In the genomic region with DNA sequence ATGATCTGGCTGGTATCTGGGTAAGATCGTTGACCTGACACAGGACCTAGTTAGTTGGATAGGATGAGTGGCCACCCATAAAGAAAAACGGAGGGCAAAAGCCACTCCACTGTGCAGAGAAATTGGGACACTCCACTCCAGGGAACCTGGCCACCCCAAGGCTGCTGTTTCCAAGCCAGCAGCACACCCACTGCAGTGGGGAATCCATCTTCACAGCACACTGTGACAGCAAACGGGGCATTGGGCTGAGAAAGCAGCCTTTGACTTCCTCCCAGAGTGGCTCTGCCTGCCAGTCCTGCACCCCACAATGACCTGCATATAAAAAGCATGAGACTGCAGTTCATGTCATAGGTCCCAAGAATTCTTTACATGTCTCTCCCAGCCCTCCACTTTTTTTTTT, we compare ENCODE assay signal across 21 cellular contexts. TPM values are rescaled to one million over a fixed set of nuclear protein-coding genes. Genes with fewer than 3 reads are reported as not detected.
DNase-seq lines count a peak whose midpoint lies in the region; ATAC-seq, FAIRE-seq and TF ChIP-seq lines count a peak whose summit lies in the region.
"Had no signal": no experiment of that assay in that cellular context is flagged by ENCODE, and none has a peak within 500 bp of the region (broad histone marks: within the 10 kb centered on the region; RNA-seq: fewer than 3 reads in every experiment).

No MANE protein-coding gene starts in this region.

- peak overlapping the region in 5 of 7 donors; percentile 15 to 80 (median 58) for H3K27ac Mint-ChIP-seq in CD14-positive monocyte
- peak overlapping the region; percentile 13 for H3K27ac Mint-ChIP-seq in mesothelial cell of epicardium
- H3K27ac Mint-ChIP-seq: activated naive CD4-positive, alpha-beta T cell treated with anti-CD3 and anti-CD28 coated beads for 36 hours; activated T-cell treated with anti-CD3 and anti-CD28 coated beads, Interleukin-2, amount 50 U/mL, for 24 hours; CD4-positive, alpha-beta memory T cell; neural progenitor cell; stimulated activated naive CD8-positive, alpha-beta T cell treated with anti-CD3 and anti-CD28 coated beads, Interleukin-15, Interleukin-2, amounts not matched to agents 100 ng/mL and 50 ng/mL, for 24 hours had no signal

- no peak overlapping the region for H3K4me2 ChIP-seq in K562 (ENCODE audit: insufficient read depth, low read length)
- H3K4me2 ChIP-seq: neural progenitor cell, smooth muscle cell had no signal

- no peak overlapping the region for H2AFZ ChIP-seq in K562 (ENCODE audit: low read depth, low read length)
- H2AFZ ChIP-seq: neural progenitor cell had no signal

- peak overlapping the region; percentile 63; the same call in 2 of the 3 replicates for H3K27ac ChIP-seq in K562 (ENCODE audit: extremely low read depth, low read depth, low read length)
- H3K27ac ChIP-seq: neural progenitor cell, SK-N-MC, tibial nerve had no signal

- H3K27me3 ChIP-seq in K562 (ENCODE audit: control insufficient read depth in 2 of 2, insufficient read depth in 2 of 2, low read length in 2 of 2) = no peaks in the 10 kb centered on the region
- H3K27me3 ChIP-seq: neural progenitor cell, tibial nerve had no signal

- TF ChIP-seq EP300 in K562 (IDR thresholded peaks at IDR 0.05; ENCODE audit: low read length) = no peak

- TF ChIP-seq CTCF in CD14-positive monocyte (IDR thresholded peaks at IDR 0.05) (no peak), K562 (IDR thresholded peaks at IDR 0.05 in 2 of 3, conservative IDR thresholded peaks at IDR 0.05 in 1 of 3; ENCODE audit: insufficient read depth in 2 of 3, low read depth in 1 of 3, low read length in 3 of 3) (no peak), mesothelial cell of epicardium (IDR thresholded peaks at IDR 0.05; ENCODE audit: unreplicated experiment) (no peak)

- TF ChIP-seq POLR2A in H54 (IDR thresholded peaks at IDR 0.05; ENCODE audit: low read depth, low read length) (no peak), K562 (conservative IDR thresholded peaks at IDR 0.05) (no peak; the same call in 1 of the 2 replicates)

- peaks cover 33% of the 10 kb centered on the region for H3K36me3 ChIP-seq in K562 (ENCODE audit: control insufficient read depth, insufficient read depth, low read length)
- H3K36me3 ChIP-seq: neural progenitor cell had no signal

- WGBS in K562 (ENCODE audit: insufficient coverage, low coverage, missing lambda C conversion rate) = 36% methylated on average over 3 of the region's 3 CpGs

- H3K4me3 Mint-ChIP-seq in CD14-positive monocyte (no peak overlapping the region), mesothelial cell of epicardium (no peak overlapping the region)
- H3K4me3 Mint-ChIP-seq: activated naive CD4-positive, alpha-beta T cell treated with anti-CD3 and anti-CD28 coated beads for 36 hours; activated T-cell treated with anti-CD3 and anti-CD28 coated beads, Interleukin-2, amount 50 U/mL, for 24 hours; CD4-positive, alpha-beta memory T cell; neural progenitor cell; stimulated activated naive CD8-positive, alpha-beta T cell treated with anti-CD3 and anti-CD28 coated beads, Interleukin-15, Interleukin-2, amounts not matched to agents 100 ng/mL and 50 ng/mL, for 24 hours had no signal

- BruUV-seq in K562 (replicated peaks; lab: Mats Ljungman, UMichigan) = no TSS peak

- ATAC-seq in K562 (peak; percentile 48), GM21515 (IDR thresholded peaks at IDR 0.05; ENCODE audit: unreplicated experiment) (no peak)

- in situ Hi-C loops in K562 (cut with MboI) = no loop called here

- peak overlapping the region in 1 of 2 experiments; percentile 69; a peak in 1 of 4 replicates for H3K9ac ChIP-seq in K562 (ENCODE audit: insufficient read depth in 1 of 2, low read depth in 2 of 2, low read length in 2 of 2)
- H3K9ac ChIP-seq: neural progenitor cell had no signal

- H3K27me3 Mint-ChIP-seq in CD14-positive monocyte (ENCODE audit: low read depth in 3 of 3) = peaks cover 0 to 1% (median 0%) of the 10 kb centered on the region in 3 donors
- no peaks in the 10 kb centered on the region for H3K27me3 Mint-ChIP-seq in mesothelial cell of epicardium (ENCODE audit: low read depth)
- H3K27me3 Mint-ChIP-seq: activated T-cell treated with anti-CD3 and anti-CD28 coated beads, Interleukin-2, amount 50 U/mL, for 24 hours; CD4-positive, alpha-beta memory T cell; stimulated activated naive CD8-positive, alpha-beta T cell treated with anti-CD3 and anti-CD28 coated beads, Interleukin-15, Interleukin-2, amounts not matched to agents 100 ng/mL and 50 ng/mL, for 24 hours had no signal

- H3K9me3 ChIP-seq in K562 (replicated peaks; ENCODE audit: control insufficient read depth, insufficient read depth, low read depth, low read length) = no peaks in the 10 kb centered on the region
- H3K9me3 ChIP-seq: tibial nerve had no signal

- intact Hi-C loops in CD14-positive monocyte (cut with micrococcal nuclease) = loop anchor here in 1 of 2 donors (10.0 kb wide), 1 partner anchor 50 kb away; a partner anchor contains a TSS
- intact Hi-C loops in K562 (cut with micrococcal nuclease) = loop anchor here (10.0 kb wide), 1 partner anchor 50 kb away; a partner anchor contains a TSS

- CTCF ChIA-PET in K562 (lab: Yijun Ruan, JAX; ENCODE audit: low intra/inter-chr PET ratio) = no interaction called here

- H3K4me1 Mint-ChIP-seq in CD14-positive monocyte = peaks cover 16% of the 10 kb centered on the region
- H3K4me1 Mint-ChIP-seq in mesothelial cell of epicardium = peaks cover 31% of the 10 kb centered on the region
- H3K4me1 Mint-ChIP-seq: neural progenitor cell had no signal

- H3K9me1 ChIP-seq in K562 (ENCODE audit: control insufficient read depth, insufficient read depth, low read length) = no peaks in the 10 kb centered on the region

- no peaks in the 10 kb centered on the region for H4K20me1 ChIP-seq in K562 (replicated peaks; ENCODE audit: control insufficient read depth, insufficient read depth, low read length)

- peaks cover 10 to 28% of the 10 kb centered on the region in 2 experiments for H3K4me1 ChIP-seq in K562 (replicated peaks in 1 of 2; ENCODE audit: control insufficient read depth in 2 of 2, insufficient read depth in 2 of 2, low read length in 2 of 2)
- H3K4me1 ChIP-seq: tibial nerve had no signal

- H3K9me3 Mint-ChIP-seq in CD14-positive monocyte (peaks cover 0 to 4% (median 0%) of the 10 kb centered on the region in 7 donors), mesothelial cell of epicardium (peaks cover 10% of the 10 kb centered on the region)
- H3K9me3 Mint-ChIP-seq: activated naive CD4-positive, alpha-beta T cell treated with anti-CD3 and anti-CD28 coated beads for 36 hours; neural progenitor cell; stimulated activated naive CD8-positive, alpha-beta T cell treated with anti-CD3 and anti-CD28 coated beads, Interleukin-15, Interleukin-2, amounts not matched to agents 100 ng/mL and 50 ng/mL, for 24 hours had no signal

- H3K4me3 ChIP-seq in K562 = no peak overlapping the region
- H3K4me3 ChIP-seq: neural progenitor cell, SK-N-MC, smooth muscle cell, tibial nerve had no signal

- DNase-seq in CD14-positive monocyte (ENCODE audit: low spot score) (no peak), H54 (ENCODE audit: insufficient read length, low spot score) (peak; percentile 13), K562 (ENCODE audit: extremely low read depth in 1 of 4, low spot score in 3 of 4) (no peak), mesothelial cell of epicardium (ENCODE audit: low spot score in 2 of 2, unreplicated experiment in 2 of 2) (no peak), middle frontal gyrus (ENCODE audit: extremely low spot score, low spot score) (no peak), NCI-H2196 (lab: John Stamatoyannopoulos, UW; ENCODE audit: unreplicated experiment) (no peak)
- no peak for DNase-seq in activated naive CD4-positive, alpha-beta T cell treated with Interleukin-2 at 50 U/mL for 16 hours
- DNase-seq: activated naive CD4-positive, alpha-beta T cell treated with anti-CD3 and anti-CD28 coated beads for 36 hours; activated T-cell treated with anti-CD3 and anti-CD28 coated beads, Interleukin-2, amount 50 U/mL, for 24 hours; CD4-positive, alpha-beta memory T cell; central memory CD4-positive, alpha-beta T cell; DMS79; left cardiac atrium; NCI-H1436; stimulated activated CD4-positive, alpha-beta T cell treated with anti-CD3 and anti-CD28 coated beads, Interleukin-2, amount 100 ng/mL, for 48 hours had no signal

- H3K79me2 ChIP-seq in K562 (ENCODE audit: control insufficient read depth, insufficient read depth, low read length) = peaks cover 12% of the 10 kb centered on the region; the same call in 1 of the 3 replicates

- POLR2A ChIA-PET in K562 (lab: Yijun Ruan, JAX) = interaction anchor here (0.7 to 2.0 kb wide), 4 partner anchors 9 to 405 kb away, joined by 5 to 10 read pairs (median 8); no protein-coding TSS in a partner anchor

- H3K36me3 Mint-ChIP-seq in CD14-positive monocyte (peaks cover 34 to 41% of the 10 kb centered on the region in 2 donors), mesothelial cell of epicardium (peaks cover 5% of the 10 kb centered on the region)

- no peak for FAIRE-seq in H54 (lab: Jason Lieb, UNC)
- no peak for FAIRE-seq in K562 (lab: Jason Lieb, UNC)

- TF ChIP-seq RAD21 in K562 (CRISPR knock-in tag; conservative IDR thresholded peaks at IDR 0.05 in 1 of 2, IDR thresholded peaks at IDR 0.05 in 1 of 2) = no peak

TF ChIP-seq in K562, 482 proteins besides CTCF, POLR2A, EP300 and RAD21 (continues in another document):
- no peak for TF ChIP-seq ZNF561 (CRISPR knock-in tag; conservative IDR thresholded peaks at IDR 0.05)
- peak; percentile 23; the same call in 1 of the 2 replicates for TF ChIP-seq NFE2 (IDR thresholded peaks at IDR 0.05; ENCODE audit: low read depth)
- no peak for TF ChIP-seq RFX5 (IDR thresholded peaks at IDR 0.05; ENCODE audit: low read depth, low read length)
- TF ChIP-seq ZNF239 (CRISPR knock-in tag; IDR thresholded peaks at IDR 0.05) = no peak

RNA-seq across cellular contexts. Expression of a gene that starts 52.9 kb away (rescaled TPM):
- polyA plus RNA-seq in CD14-positive monocyte (100 to 1,000 TPM; 142 to 156 TPM), K562 (2011; rRNA removed) (189 and 191 TPM in 2 replicates), K562 (2014; fragmentation: Illumina TruSeq; extraction: Trizol) (224 and 243 TPM in 2 replicates), K562 (2014; fragmentation: Nextera tagmentation; extraction: Ambion mirVana) (10 to 100 TPM; 68.5 to 68.6 TPM), K562 (2014; rRNA removed) (133 and 148 TPM in 2 replicates)
- 24.4 and 41.1 TPM in 2 replicates for total RNA-seq in K562 (2011; cell fraction: chromatin; rRNA removed; ENCODE audit: low replicate concordance)
- 26.7 and 34.1 TPM in 2 replicates for total RNA-seq in K562 (2011; cell fraction: nucleolus; rRNA removed)
- 43.8 and 76.6 TPM in 2 replicates for total RNA-seq in K562 (2011; cell fraction: nucleoplasm; rRNA removed)
- total RNA-seq in K562 (2014; rRNA removed) (94.4 and 128 TPM in 2 replicates), K562 (2014; rRNA removed; fragmentation: Illumina TruSeq; extraction: Trizol) (156 and 189 TPM in 2 replicates), K562 (2015; rRNA removed; fragmentation: Illumina TruSeq; extraction: Trizol) (154 and 159 TPM in 2 replicates), K562 (2021) (236 and 261 TPM in 2 replicates), mesothelial cell of epicardium (112 to 115 TPM (median 114 TPM) in 3 replicates)
- polyA plus RNA-seq in K562 (2011; cell fraction: cytosol; rRNA removed) = 69.3 and 142 TPM in 2 replicates
- polyA plus RNA-seq in K562 (2011; cell fraction: nucleus; rRNA removed) = 61.0 and 67.9 TPM in 2 replicates
- 190 and 199 TPM in 2 replicates for polyA plus RNA-seq in K562 (2012)
- 247 and 299 TPM in 2 replicates for polyA minus RNA-seq in K562 (2011; rRNA and poly(A)+ RNA removed)
- polyA minus RNA-seq in K562 (2011; cell fraction: cytosol; rRNA and poly(A)+ RNA removed) = 168 and 172 TPM in 2 replicates
- polyA minus RNA-seq in K562 (2011; cell fraction: nucleus; rRNA and poly(A)+ RNA removed) = 70.3 and 88.3 TPM in 2 replicates
